Comparison of ENCODE assay signal across 18 cellular contexts in genomic region chr14:63676615-63677014, GRCh38. TPM values are rescaled to one million over a fixed set of nuclear protein-coding genes. Genes with fewer than 3 reads are reported as not detected.
DNase-seq lines count a peak whose midpoint lies in the region; ATAC-seq and TF ChIP-seq lines count a peak whose summit lies in the region.
"Had no signal": no experiment of that assay in that cellular context is flagged by ENCODE, and none has a peak within 500 bp of the region (broad histone marks: within the 10 kb centered on the region; RNA-seq: fewer than 3 reads in every experiment).

No MANE protein-coding gene starts in this region.

- H3K9me3 ChIP-seq in Caco-2 (no peaks in the 10 kb centered on the region), Panc1 (ENCODE audit: control insufficient read depth, insufficient read depth, low read depth, low read length) (no peaks in the 10 kb centered on the region), trophoblast cell (ENCODE audit: insufficient read depth, low read depth, low read length) (no peaks in the 10 kb centered on the region)
- H3K9me3 ChIP-seq: A549, BLaER1, HAP-1 had no signal

- H3K79me1 ChIP-seq in trophoblast cell (ENCODE audit: low read length): peaks cover 10% of the 10 kb centered on the region

- intact Hi-C loops in Caco-2 (cut with micrococcal nuclease; ENCODE audit: unreplicated experiment) (loop anchor here (5.0 kb wide), 1 partner anchor 51 kb away; the partner anchor contains the start of gene SGPP1), Panc1 (cut with micrococcal nuclease; ENCODE audit: unreplicated experiment) (no loop called here)

- H4K12ac ChIP-seq in trophoblast cell (ENCODE audit: low read depth, low read length): no peak overlapping the region

- H3K14ac ChIP-seq in trophoblast cell (ENCODE audit: low read length): peak overlapping the region; percentile 48

- H2AFZ ChIP-seq in trophoblast cell (ENCODE audit: insufficient read depth, low read length, poor library complexity): no peak overlapping the region
- H2AFZ ChIP-seq: GM23248 had no signal

- peak overlapping the region; percentile 75 for H3K27ac ChIP-seq in Panc1 (ENCODE audit: low read length)
- peak overlapping the region; percentile 39 for H3K27ac ChIP-seq in trophoblast cell (ENCODE audit: low read depth, low read length)
- H3K27ac ChIP-seq: A549, BLaER1, GM23248, HL-60 had no signal

- CTCF ChIA-PET in Caco-2 (lab: Charles Lee) (no interaction called here), Panc1 (lab: Charles Lee) (no interaction called here)

- H2BK5ac ChIP-seq in trophoblast cell (ENCODE audit: low read depth, low read length, poor library complexity): peak overlapping the region; percentile 68

- WGBS in trophoblast cell (ENCODE audit: extremely low coverage, insufficient coverage, insufficient read length): no CpG with 5 or more reads among the region's 3 CpGs

- no peak overlapping the region for H3K23ac ChIP-seq in trophoblast cell (ENCODE audit: low read length)

- no peak overlapping the region for H3K4ac ChIP-seq in trophoblast cell (ENCODE audit: low read depth, low read length)

- peak overlapping the region; percentile 66 for H4K91ac ChIP-seq in trophoblast cell (ENCODE audit: low read depth, low read length)

- H3K18ac ChIP-seq in trophoblast cell (ENCODE audit: low read length): peak overlapping the region; percentile 29

- no peaks in the 10 kb centered on the region for H3K27me3 Mint-ChIP-seq in Caco-2 (ENCODE audit: insufficient read depth, unreplicated experiment)

- H3K36me3 ChIP-seq in Caco-2 (ENCODE audit: control insufficient read depth, insufficient read depth, low read length) (no peaks in the 10 kb centered on the region), Panc1 (ENCODE audit: control insufficient read depth, insufficient read depth, low read length) (no peaks in the 10 kb centered on the region; the same call in 1 of the 2 replicates), trophoblast cell (ENCODE audit: control insufficient read depth in 1 of 2, insufficient read depth in 2 of 2, low read length in 2 of 2) (peaks cover 3 to 5% of the 10 kb centered on the region in 2 experiments)
- H3K36me3 ChIP-seq: BLaER1, HAP-1 had no signal

- H3K79me2 ChIP-seq in trophoblast cell (ENCODE audit: control insufficient read depth, insufficient read depth, low read length, poor library complexity): no peaks in the 10 kb centered on the region

- BruUV-seq in Caco-2 (replicated peaks; lab: Mats Ljungman, UMichigan) (no TSS peak), Panc1 (replicated peaks; lab: Mats Ljungman, UMichigan) (no TSS peak)

- peak overlapping the region; percentile 35 for H4K8ac ChIP-seq in trophoblast cell (ENCODE audit: low read depth, low read length)

- H3K9ac ChIP-seq in trophoblast cell (ENCODE audit: low read length): no peak overlapping the region
- H3K9ac ChIP-seq: BLaER1, GM23248 had no signal

- H2BK120ac ChIP-seq in trophoblast cell (ENCODE audit: insufficient read depth, low read length, poor library complexity): peak overlapping the region; percentile 79

- peaks cover 7% of the 10 kb centered on the region for H3K4me1 Mint-ChIP-seq in Caco-2 (ENCODE audit: low read depth, unreplicated experiment)

- H3K36me3 Mint-ChIP-seq in Caco-2 (ENCODE audit: insufficient read depth, unreplicated experiment): peaks cover 11% of the 10 kb centered on the region

- no peak overlapping the region for H3K4me3 Mint-ChIP-seq in Caco-2 (ENCODE audit: unreplicated experiment)
- H3K4me3 Mint-ChIP-seq: CD8-positive, alpha-beta T cell had no signal

- H3K4me1 ChIP-seq in Caco-2 (peaks cover 22% of the 10 kb centered on the region), Panc1 (ENCODE audit: control insufficient read depth, insufficient read depth, low read length) (peaks cover 25% of the 10 kb centered on the region), trophoblast cell (ENCODE audit: control insufficient read depth in 1 of 2, insufficient read depth in 2 of 2, low read length in 2 of 2) (peaks cover 7 to 17% of the 10 kb centered on the region in 2 experiments)

- in situ Hi-C loops in Panc1 (cut with HindIII; ENCODE audit: low pct_unique_long_range_greater_than_20kb, low sequenced_read_pairs): no loop called here

- no peak for ATAC-seq in Panc1
- no peak for ATAC-seq in GM21390 (IDR thresholded peaks at IDR 0.05; ENCODE audit: unreplicated experiment)
- no peak for ATAC-seq in GM21529 (IDR thresholded peaks at IDR 0.05; ENCODE audit: unreplicated experiment)
- ATAC-seq: A549; CD8-positive, alpha-beta T cell; GM12878 had no signal

- H3K9me3 Mint-ChIP-seq in Caco-2 (ENCODE audit: unreplicated experiment): no peaks in the 10 kb centered on the region
- H3K9me3 Mint-ChIP-seq: CD8-positive, alpha-beta T cell had no signal

- H3K4me2 ChIP-seq in trophoblast cell (ENCODE audit: low read length): no peak overlapping the region
- H3K4me2 ChIP-seq: A549, BLaER1 had no signal

- peak overlapping the region; percentile 21 for H3K27ac Mint-ChIP-seq in Caco-2 (ENCODE audit: unreplicated experiment)

- peak overlapping the region; percentile 47 for H2AK5ac ChIP-seq in trophoblast cell (ENCODE audit: low read length)

- H2BK12ac ChIP-seq in trophoblast cell (ENCODE audit: low read length): peak overlapping the region; percentile 54

- H3K4me3 ChIP-seq in Caco-2 (ENCODE audit: low read depth, low read length): no peak overlapping the region
- no peak overlapping the region for H3K4me3 ChIP-seq in Panc1 (ENCODE audit: low read depth in 2 of 2, low read length in 2 of 2)
- H3K4me3 ChIP-seq in trophoblast cell (ENCODE audit: low read depth, low read length): no peak overlapping the region
- H3K4me3 ChIP-seq: A549, BLaER1, GM12878, GM23248, HAP-1 had no signal

- TF ChIP-seq CTCF in Caco-2 (IDR thresholded peaks at IDR 0.05; ENCODE audit: insufficient read depth in 1 of 2, low read depth in 1 of 2, low read length in 1 of 2, severe bottlenecking in 1 of 2, unreplicated experiment in 1 of 2) (no peak), Panc1 (IDR thresholded peaks at IDR 0.05) (no peak)

- DNase-seq in Caco-2 (no peak), Panc1 (ENCODE audit: low read depth, low spot score) (no peak), trophoblast cell (peak; percentile 30 to 82), NCI-H2081 treated with DMSO at 0.1 percent for 48 hours (lab: John Stamatoyannopoulos, UW) (no peak)
- DNase-seq in activated effector memory CD4-positive, alpha-beta T cell treated with Interleukin-2 at 50 U/mL for 16 hours: no peak
- DNase-seq: CD8-positive, alpha-beta T cell; DMS 273 treated with DMSO at 0.1 percent for 48 hours; DMS53; DND-41; EL; GM23248 had no signal

- POLR2A ChIA-PET in Caco-2 (lab: Charles Lee): no interaction called here
- POLR2A ChIA-PET in Panc1 (lab: Charles Lee): no interaction called here

- H3K27me3 ChIP-seq in Caco-2 (replicated peaks; ENCODE audit: control insufficient read depth, insufficient read depth, low read length) (no peaks in the 10 kb centered on the region), Panc1 (ENCODE audit: control insufficient read depth, insufficient read depth, low read length) (no peaks in the 10 kb centered on the region), trophoblast cell (ENCODE audit: insufficient read depth, low read length) (no peaks in the 10 kb centered on the region)
- H3K27me3 ChIP-seq: BLaER1 had no signal

RNA-seq across cellular contexts. Expression of gene WDR89, which starts 34.9 kb away (rescaled TPM):
- total RNA-seq in Caco-2 (2022) (14.4 and 16.6 TPM in 2 replicates), Panc1 (2021; ENCODE audit: unreplicated experiment) (13.0 TPM)
- 4.5 TPM for polyA plus RNA-seq in Panc1 (2012; ENCODE audit: insufficient read length)
- 13.4 and 13.5 TPM in 2 replicates for polyA plus RNA-seq in trophoblast cell (2013)

RNA-seq across cellular contexts. Expression of gene SGPP1, which starts 51.2 kb away (rescaled TPM):
- total RNA-seq in Caco-2 (2022): 15.2 and 16.9 TPM in 2 replicates
- 30.0 TPM for total RNA-seq in Panc1 (2021; ENCODE audit: unreplicated experiment)
- 13.3 TPM for polyA plus RNA-seq in Panc1 (2012; ENCODE audit: insufficient read length)
- polyA plus RNA-seq in trophoblast cell (2013): 70.1 and 72.2 TPM in 2 replicates

Comparison
In these comparisons a context has a peak if more than half of its experiments do, and no peak if none do; other contexts are left out.
1. DNase-seq: peak in trophoblast cell (2 of 2); none in Caco-2 (0 of 2), Panc1 (single experiment), NCI-H2081 treated with DMSO at 0.1 percent for 48 hours (single experiment) and activated effector memory CD4-positive, alpha-beta T cell treated with Interleukin-2 at 50 U/mL for 16 hours (single experiment).